ENCODE assay signal across 12 cellular contexts in the genomic region with DNA sequence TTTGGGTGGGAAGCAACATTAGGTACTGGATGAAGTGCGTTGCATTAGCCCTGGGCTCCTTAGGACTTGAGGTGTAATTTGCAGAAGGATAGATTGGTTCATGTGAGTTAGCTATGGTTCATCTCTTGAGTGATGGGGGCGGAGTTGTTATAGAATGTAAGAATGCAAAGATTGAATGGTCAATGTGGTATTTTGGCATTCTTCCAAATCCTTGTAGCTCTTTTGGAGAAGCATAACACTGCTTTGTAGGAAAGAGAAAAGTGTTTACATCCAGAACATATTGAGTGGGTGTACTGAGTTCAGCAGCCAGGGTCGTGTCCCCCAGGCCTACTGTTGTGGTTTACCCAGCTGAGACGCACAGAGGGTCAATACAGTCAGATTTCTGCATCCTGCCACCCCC.
DNase-seq lines count a peak whose midpoint lies in the region; FAIRE-seq and TF ChIP-seq lines count a peak whose summit lies in the region.
"Had no signal": no experiment of that assay in that cellular context is flagged by ENCODE, and none has a peak within 500 bp of the region (broad histone marks: within the 10 kb centered on the region; RNA-seq: fewer than 3 reads in every experiment).

No MANE protein-coding gene starts in this region.

- H3K27ac Mint-ChIP-seq in MCF 10A (ENCODE audit: low read depth, unreplicated experiment) (peak overlapping the region; percentile 91), type B pancreatic cell (peak overlapping the region; percentile 2)

- no peak for TF ChIP-seq POLR2A in breast epithelium (IDR thresholded peaks at IDR 0.05)

- intact Hi-C loops in MCF 10A (cut with micrococcal nuclease) (loop anchor here (5.0 kb wide), 2 partner anchors 41 to 64 kb away; no protein-coding TSS in a partner anchor), breast epithelium (cut with DNase I; ENCODE audit: low total_unique reads) (no loop called here), kidney (cut with DNase I) (no loop called here)

- DNase-seq in MCF 10A (ENCODE audit: unreplicated experiment) (peak; percentile 66), breast epithelium (ENCODE audit: low spot score in 2 of 2) (no peak), adipocyte (ENCODE audit: low read depth) (peak; percentile 57), foreskin melanocyte (peak; percentile 90), type B pancreatic cell (ENCODE audit: extremely low spot score, unreplicated experiment) (no peak), kidney (no peak), ureter (ENCODE audit: low spot score) (no peak), HPDE6-E6E7 (ENCODE audit: extremely low spot score) (no peak)
- DNase-seq: NCI-H526 treated with DMSO at 0.1 percent for 48 hours, SIG-M5 had no signal

- no peaks in the 10 kb centered on the region for H3K36me3 ChIP-seq in breast epithelium
- H3K36me3 ChIP-seq in adipocyte (ENCODE audit: control insufficient read depth, insufficient read depth, low read length, severe bottlenecking), result no peaks in the 10 kb centered on the region
- no peaks in the 10 kb centered on the region for H3K36me3 ChIP-seq in kidney (ENCODE audit: control insufficient read depth in 1 of 2, insufficient read depth in 2 of 2, low read length in 2 of 2)
- H3K36me3 ChIP-seq: ascending aorta had no signal

- TF ChIP-seq CTCF in MCF 10A (IDR thresholded peaks at IDR 0.05; ENCODE audit: unreplicated experiment) (no peak), breast epithelium (IDR thresholded peaks at IDR 0.05) (no peak), type B pancreatic cell (conservative IDR thresholded peaks at IDR 0.05) (no peak), kidney (IDR thresholded peaks at IDR 0.05; ENCODE audit: borderline replicate concordance, extremely low read depth, insufficient read depth) (no peak)

- H3K4me1 Mint-ChIP-seq in MCF 10A (ENCODE audit: insufficient read depth, unreplicated experiment) (peaks cover 47% of the 10 kb centered on the region), type B pancreatic cell (ENCODE audit: unreplicated experiment) (peaks cover 39% of the 10 kb centered on the region)

- H3K4me3 Mint-ChIP-seq in MCF 10A (ENCODE audit: unreplicated experiment) (no peak overlapping the region), type B pancreatic cell (peak overlapping the region; percentile 13)

- H3K27me3 Mint-ChIP-seq in MCF 10A (ENCODE audit: insufficient read depth, unreplicated experiment), result no peaks in the 10 kb centered on the region
- H3K27me3 Mint-ChIP-seq in type B pancreatic cell, result no peaks in the 10 kb centered on the region

- BruUV-seq in MCF 10A (replicated peaks; lab: Mats Ljungman, UMichigan), result no TSS peak

- POLR2A ChIA-PET in MCF 10A (lab: Yijun Ruan, JAX), result interaction anchor here (1.0 to 5.5 kb wide), 8 partner anchors 10 to 173 kb away, joined by 3 to 63 read pairs (median 9); a partner anchor contains a TSS

- H3K27ac ChIP-seq in breast epithelium (no peak overlapping the region), kidney (ENCODE audit: low read depth in 2 of 2, low read length in 2 of 2) (no peak overlapping the region)
- H3K27ac ChIP-seq: ascending aorta had no signal

- H3K4me1 ChIP-seq in breast epithelium, result no peaks in the 10 kb centered on the region
- H3K4me1 ChIP-seq in adipocyte (ENCODE audit: control insufficient read depth, insufficient read depth, low read length), result peaks cover 26% of the 10 kb centered on the region
- H3K4me1 ChIP-seq in kidney (ENCODE audit: control insufficient read depth in 1 of 2, insufficient read depth in 1 of 2, low read depth in 1 of 2, low read length in 2 of 2), result peaks cover 0 to 15% of the 10 kb centered on the region in 2 donors

- H3K27me3 ChIP-seq in breast epithelium, result no peaks in the 10 kb centered on the region
- no peaks in the 10 kb centered on the region for H3K27me3 ChIP-seq in adipocyte (replicated peaks; ENCODE audit: control insufficient read depth, insufficient read depth, low read length)
- H3K27me3 ChIP-seq: ascending aorta had no signal

- H3K9me3 Mint-ChIP-seq in MCF 10A (ENCODE audit: unreplicated experiment) (peaks cover 3% of the 10 kb centered on the region), type B pancreatic cell (peaks cover 3% of the 10 kb centered on the region)

- no peak overlapping the region for H3K4me3 ChIP-seq in breast epithelium
- H3K4me3 ChIP-seq in adipocyte (ENCODE audit: low read length), result no peak overlapping the region
- H3K4me3 ChIP-seq in kidney (ENCODE audit: low read length in 2 of 2), result no peak overlapping the region
- H3K4me3 ChIP-seq: ascending aorta had no signal

- H3K9me3 ChIP-seq in breast epithelium (no peaks in the 10 kb centered on the region), adipocyte (ENCODE audit: control insufficient read depth, low read length) (no peaks in the 10 kb centered on the region), kidney (ENCODE audit: control insufficient read depth in 1 of 2, low read length in 2 of 2) (no peaks in the 10 kb centered on the region)
- H3K9me3 ChIP-seq: ascending aorta had no signal

- H3K36me3 Mint-ChIP-seq in MCF 10A (ENCODE audit: insufficient read depth, unreplicated experiment) (peaks cover under 1% of the 10 kb centered on the region), type B pancreatic cell (peaks cover 3% of the 10 kb centered on the region)

- no peak for FAIRE-seq in kidney (lab: Jason Lieb, UNC)
- FAIRE-seq: urothelium cell line had no signal

- H3K9ac ChIP-seq in adipocyte (ENCODE audit: low read length) (no peak overlapping the region), kidney (ENCODE audit: low read length in 2 of 2) (no peak overlapping the region)

- CTCF ChIA-PET in MCF 10A (lab: Yijun Ruan, JAX), result interaction anchor here (0.6 kb wide), 1 partner anchor 734 kb away, joined by 3 read pairs; no protein-coding TSS in a partner anchor

Comparison
In these comparisons a context has a peak if more than half of its experiments do, and no peak if none do; other contexts are left out.
1. DNase-seq: peak in MCF 10A (single experiment), adipocyte (single experiment) and foreskin melanocyte (single experiment); none in breast epithelium (0 of 2), type B pancreatic cell (single experiment), kidney (single experiment), ureter (single experiment) and HPDE6-E6E7 (single experiment).